ENCODE assay signal across 8 cellular contexts in genomic region chr1:198158766-198159589, GRCh38. TPM values are rescaled to one million over a fixed set of nuclear protein-coding genes. Genes with fewer than 3 reads are reported as not detected.
DNase-seq lines count a peak whose midpoint lies in the region; ATAC-seq and TF ChIP-seq lines count a peak whose summit lies in the region.

No MANE protein-coding gene starts in this region.

- H3K4me1 Mint-ChIP-seq in endodermal cell: peaks cover 37% of the 10 kb centered on the region
- peaks cover 53% of the 10 kb centered on the region for H3K4me1 Mint-ChIP-seq in mesothelial cell of epicardium

- H3K4me3 ChIP-seq in HUES6 (ENCODE audit: low read depth, low read length): peak overlapping the region; percentile 97
- peak overlapping the region; percentile 63 for H3K4me3 ChIP-seq in NT2/D1 (ENCODE audit: insufficient read length, low read depth)
- H3K4me3 ChIP-seq in endodermal cell (ENCODE audit: low read length): peak overlapping the region; percentile 98

- peak; percentile 70 for ATAC-seq in GM21515 (IDR thresholded peaks at IDR 0.05; ENCODE audit: unreplicated experiment)

- H3K9me3 ChIP-seq in HUES6 (ENCODE audit: control insufficient read depth, insufficient read depth, low read depth, low read length): no peaks in the 10 kb centered on the region
- no peaks in the 10 kb centered on the region for H3K9me3 ChIP-seq in NT2/D1 (ENCODE audit: insufficient read depth, low read length)
- no peaks in the 10 kb centered on the region for H3K9me3 ChIP-seq in endodermal cell (ENCODE audit: control insufficient read depth, low read length)

- peaks cover 26% of the 10 kb centered on the region for H3K4me1 ChIP-seq in HUES6 (ENCODE audit: control insufficient read depth, insufficient read depth, low read length)
- H3K4me1 ChIP-seq in NT2/D1 (ENCODE audit: insufficient read depth, insufficient read length): no peaks in the 10 kb centered on the region
- peaks cover 15% of the 10 kb centered on the region for H3K4me1 ChIP-seq in endodermal cell (ENCODE audit: control insufficient read depth, insufficient read depth, low read length)

- H3K27ac ChIP-seq in HUES6 (ENCODE audit: low read depth, low read length) (peak overlapping the region; percentile 51), endodermal cell (ENCODE audit: low read depth, low read length) (peak overlapping the region; percentile 78)

- no peak for TF ChIP-seq CTCF in endodermal cell (conservative IDR thresholded peaks at IDR 0.05)
- no peak for TF ChIP-seq CTCF in mesothelial cell of epicardium (IDR thresholded peaks at IDR 0.05; ENCODE audit: unreplicated experiment)

- H3K27me3 ChIP-seq in HUES6 (ENCODE audit: control insufficient read depth, insufficient read depth, low read length): no peaks in the 10 kb centered on the region
- H3K27me3 ChIP-seq in NT2/D1 (ENCODE audit: insufficient read depth, insufficient read length): no peaks in the 10 kb centered on the region
- H3K27me3 ChIP-seq in endodermal cell (ENCODE audit: control insufficient read depth, insufficient read depth, low read length, poor library complexity, severe bottlenecking): no peaks in the 10 kb centered on the region

- H3K36me3 ChIP-seq in HUES6 (ENCODE audit: control insufficient read depth, insufficient read depth, low read length) (no peaks in the 10 kb centered on the region), NT2/D1 (ENCODE audit: insufficient read depth, insufficient read length, low read length) (no peaks in the 10 kb centered on the region), endodermal cell (ENCODE audit: control insufficient read depth, insufficient read depth, low read length) (no peaks in the 10 kb centered on the region)

- H3K27me3 Mint-ChIP-seq in endodermal cell (ENCODE audit: insufficient read depth) (no peaks in the 10 kb centered on the region), mesothelial cell of epicardium (ENCODE audit: low read depth) (no peaks in the 10 kb centered on the region)

- H3K9me3 Mint-ChIP-seq in endodermal cell: no peaks in the 10 kb centered on the region
- no peaks in the 10 kb centered on the region for H3K9me3 Mint-ChIP-seq in mesothelial cell of epicardium

- H3K9ac ChIP-seq in HUES6 (ENCODE audit: low read length) (peak overlapping the region; percentile 86), NT2/D1 (ENCODE audit: insufficient read length, low read depth) (peak overlapping the region; percentile 90), endodermal cell (ENCODE audit: extremely low read depth, low read length, poor library complexity, severe bottlenecking) (peak overlapping the region; percentile 74)

- peak; percentile 98 for DNase-seq in D341Med (ENCODE audit: low spot score)
- DNase-seq in NT2/D1 (ENCODE audit: low read depth, low spot score): peak; percentile 95
- peak; percentile 51 for DNase-seq in activated CD8-positive, alpha-beta memory T cell treated with anti-CD3 and anti-CD28 coated beads, Interleukin-2, amount 50 U/mL, for 1 hour (ENCODE audit: extremely low read depth)
- DNase-seq in endodermal cell: peak; percentile 97
- DNase-seq in mesothelial cell of epicardium (ENCODE audit: low spot score in 2 of 2, unreplicated experiment in 2 of 2): peak; percentile 83 to 96
- peak; percentile 71 to 72 for DNase-seq in stimulated activated CD8-positive, alpha-beta memory T cell treated with anti-CD3 and anti-CD28 coated beads, Interleukin-15, amount 100 ng/mL, for 4 hours (ENCODE audit: low read depth in 2 of 2)

- WGBS in endodermal cell (ENCODE audit: insufficient coverage in 1 of 2, insufficient read length in 1 of 2), 2 experiments: 3 to 7% methylated on average over 7 to 37 of the region's 37 CpGs

- H3K27ac Mint-ChIP-seq in endodermal cell: peak overlapping the region; percentile 90
- H3K27ac Mint-ChIP-seq in mesothelial cell of epicardium: peak overlapping the region; percentile 99

- H3K4me3 Mint-ChIP-seq in endodermal cell (peak overlapping the region; percentile 72), mesothelial cell of epicardium (peak overlapping the region; percentile 93)

- H3K36me3 Mint-ChIP-seq in endodermal cell (ENCODE audit: low read depth) (no peaks in the 10 kb centered on the region), mesothelial cell of epicardium (no peaks in the 10 kb centered on the region)

RNA-seq across cellular contexts. Expression of gene NEK7, which starts 2.2 kb away (rescaled TPM):
- 10 to 100 TPM; 24.2 to 26.8 TPM for total RNA-seq in endodermal cell
- 21.3 TPM for polyA plus RNA-seq in endodermal cell (2013, experiment 1 of 2)
- 23.9 TPM for polyA plus RNA-seq in endodermal cell (2013, experiment 2 of 2)
- 58.3 to 63.2 TPM (median 61.6 TPM) in 3 replicates for total RNA-seq in mesothelial cell of epicardium

Comparison
In these comparisons a context has a peak if more than half of its experiments do, and no peak if none do; other contexts are left out.
1. Peak in every context shown above with its lines: DNase-seq, ATAC-seq, H3K4me3 ChIP-seq and H3K27ac ChIP-seq.